ENCODE assay signal across 27 cellular contexts in the genomic region with DNA sequence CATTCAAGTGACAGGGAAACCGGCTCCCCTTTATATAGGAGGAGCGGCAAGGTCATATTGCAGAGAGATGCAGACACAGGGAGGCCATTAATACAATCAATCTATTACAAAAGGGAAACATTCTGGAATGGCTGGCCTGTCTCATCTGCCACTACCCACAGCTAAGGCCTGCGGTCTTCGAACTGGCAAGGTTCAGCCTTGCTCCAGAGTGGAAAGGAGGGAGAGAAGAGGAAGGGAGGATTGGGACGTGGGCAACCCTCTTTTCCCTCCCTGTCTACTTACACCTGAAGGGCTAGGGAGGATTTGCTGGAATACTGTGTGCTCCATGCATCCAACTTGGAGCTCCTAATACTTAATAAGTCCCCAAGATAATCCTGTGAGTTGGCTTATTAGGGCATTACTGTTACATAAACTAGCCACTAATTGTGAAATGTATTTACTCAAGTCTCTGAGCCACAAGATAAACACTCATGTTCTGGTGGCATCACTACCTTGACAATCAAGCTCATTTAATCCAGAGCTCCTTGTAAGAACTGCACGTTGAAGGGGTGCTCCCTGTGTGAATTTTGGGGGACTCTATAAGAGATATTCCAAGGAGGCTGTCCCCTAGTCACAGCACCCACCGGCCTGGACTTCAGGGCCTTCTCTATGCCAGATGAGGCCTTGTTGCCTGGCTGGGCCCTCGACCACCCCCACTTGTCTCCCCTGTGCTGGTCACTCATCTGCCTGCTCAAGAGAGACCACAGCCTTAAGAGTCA. TPM values are rescaled to one million over a fixed set of nuclear protein-coding genes. Genes with fewer than 3 reads are reported as not detected.
DNase-seq lines count a peak whose midpoint lies in the region; ATAC-seq and TF ChIP-seq lines count a peak whose summit lies in the region.
"Had no signal": no experiment of that assay in that cellular context is flagged by ENCODE, and none has a peak within 500 bp of the region (broad histone marks: within the 10 kb centered on the region; RNA-seq: fewer than 3 reads in every experiment).

No MANE protein-coding gene starts in this region.

- H3K79me2 ChIP-seq in PC-3 (ENCODE audit: low read length): no peaks in the 10 kb centered on the region

- CTCF ChIA-PET in PC-3 (lab: Charles Lee): no interaction called here

- no TSS peak for BruUV-seq in PC-3 (replicated peaks; lab: Mats Ljungman, UMichigan)

- peaks cover 25% of the 10 kb centered on the region for H3K27me3 Mint-ChIP-seq in endodermal cell (ENCODE audit: insufficient read depth)
- H3K27me3 Mint-ChIP-seq in glutamatergic neuron (ENCODE audit: unreplicated experiment): no peaks in the 10 kb centered on the region

- no peak for TF ChIP-seq POLR2A in right lobe of liver (IDR thresholded peaks at IDR 0.05)

- TF ChIP-seq CTCF in PC-3 (conservative IDR thresholded peaks at IDR 0.05; ENCODE audit: low read depth, low read length) (no peak), endodermal cell (conservative IDR thresholded peaks at IDR 0.05) (no peak), right lobe of liver (IDR thresholded peaks at IDR 0.05) (no peak), upper lobe of right lung (IDR thresholded peaks at IDR 0.05) (no peak), glutamatergic neuron (IDR thresholded peaks at IDR 0.05; ENCODE audit: partially characterized antibody, unreplicated experiment) (no peak)

- no peaks in the 10 kb centered on the region for H4K20me1 ChIP-seq in PC-3 (ENCODE audit: low read length)

- H3K27ac Mint-ChIP-seq in endodermal cell: no peak overlapping the region
- no peak overlapping the region for H3K27ac Mint-ChIP-seq in glutamatergic neuron (ENCODE audit: unreplicated experiment)
- H3K27ac Mint-ChIP-seq: CD4-positive, alpha-beta memory T cell had no signal

- no peak overlapping the region for H2AFZ ChIP-seq in PC-3 (ENCODE audit: low read length)

- ATAC-seq in PC-3 (no peak; the same call in 1 of the 2 replicates), right lobe of liver (peak; percentile 74 to 78 (median 78)), upper lobe of right lung (peak; percentile 33)
- ATAC-seq: A549, HCT116 had no signal

- no peaks in the 10 kb centered on the region for H3K9me2 ChIP-seq in PC-3 (replicated peaks; ENCODE audit: low read length)

- no peaks in the 10 kb centered on the region for H3K36me3 ChIP-seq in PC-3 (ENCODE audit: low read depth, low read length)
- H3K36me3 ChIP-seq in endodermal cell (ENCODE audit: control insufficient read depth, insufficient read depth, low read length): no peaks in the 10 kb centered on the region
- H3K36me3 ChIP-seq in right lobe of liver: no peaks in the 10 kb centered on the region
- no peaks in the 10 kb centered on the region for H3K36me3 ChIP-seq in upper lobe of right lung
- H3K36me3 ChIP-seq: Peyer's patch had no signal

- POLR2A ChIA-PET in PC-3 (lab: Charles Lee; ENCODE audit: unreplicated experiment): interaction anchor here (0.5 kb wide), 1 partner anchor 21 kb away, joined by 3 read pairs; no protein-coding TSS in a partner anchor

- H3K27me3 ChIP-seq in PC-3 (ENCODE audit: low read length) (no peaks in the 10 kb centered on the region), endodermal cell (ENCODE audit: control insufficient read depth, insufficient read depth, low read length, poor library complexity, severe bottlenecking) (peaks cover 10% of the 10 kb centered on the region), right lobe of liver (no peaks in the 10 kb centered on the region), upper lobe of right lung (peaks cover 4% of the 10 kb centered on the region)
- H3K27me3 ChIP-seq: Peyer's patch had no signal

- H3K36me3 Mint-ChIP-seq in endodermal cell (ENCODE audit: low read depth) (no peaks in the 10 kb centered on the region), glutamatergic neuron (ENCODE audit: unreplicated experiment) (peaks cover 12% of the 10 kb centered on the region)
- H3K36me3 Mint-ChIP-seq: CD4-positive, alpha-beta memory T cell had no signal

- H3F3A ChIP-seq in PC-3 (ENCODE audit: low read length, unreplicated experiment): no peaks in the 10 kb centered on the region

- no peak overlapping the region for H3K4me3 ChIP-seq in PC-3 (ENCODE audit: low read length)
- H3K4me3 ChIP-seq in endodermal cell (ENCODE audit: low read length): no peak overlapping the region
- peak overlapping the region in 1 of 3 donors; percentile 26 for H3K4me3 ChIP-seq in right lobe of liver
- no peak overlapping the region for H3K4me3 ChIP-seq in upper lobe of right lung
- H3K4me3 ChIP-seq: A549, Peyer's patch, SK-N-MC had no signal

- 88 to 97% methylated on average over 5 to 8 of the region's 8 CpGs for WGBS in endodermal cell (ENCODE audit: insufficient coverage in 1 of 2, insufficient read length in 1 of 2), 2 experiments
- 69% methylated on average over 6 of the region's 8 CpGs for WGBS in right lobe of liver (ENCODE audit: insufficient coverage, low coverage, low lambda C conversion rate, missing lambda C conversion rate)

- H3K4me2 ChIP-seq in PC-3 (ENCODE audit: low read length): no peak overlapping the region
- H3K4me2 ChIP-seq: A549 had no signal

- intact Hi-C loops in PC-3 (cut with micrococcal nuclease): no loop called here
- intact Hi-C loops in right lobe of liver (cut with DNase I): no loop called here
- intact Hi-C loops in upper lobe of right lung (cut with DNase I): no loop called here

- DNase-seq in PC-3: peak; percentile 40
- DNase-seq in endodermal cell: peak; percentile 32
- DNase-seq in right lobe of liver: no peak
- DNase-seq in upper lobe of right lung: no peak
- no peak for DNase-seq in AG08396 (ENCODE audit: low spot score)
- no peak for DNase-seq in glutamatergic neuron
- DNase-seq in NCI-H1694 treated with DMSO at 0.1 percent for 48 hours (lab: John Stamatoyannopoulos, UW): no peak
- DNase-seq: C1 segment of cervical spinal cord; CD4-positive, alpha-beta memory T cell; COR-L47; DMS79; GF-D8; GOT3; Karpas-422; NCI-H1092 treated with DMSO at 0.1 percent for 48 hours; NCI-H1436; NCI-H1930; NCI-H446; NCI-H524 treated with DMSO at 0.1 percent for 48 hours; NCI-H774; Peyer's patch; SIG-M5 had no signal

- peaks cover 38% of the 10 kb centered on the region for H3K4me1 ChIP-seq in PC-3 (ENCODE audit: insufficient read depth, low read length)
- peaks cover 6% of the 10 kb centered on the region for H3K4me1 ChIP-seq in endodermal cell (ENCODE audit: control insufficient read depth, insufficient read depth, low read length)
- H3K4me1 ChIP-seq in right lobe of liver: peaks cover 0 to 36% (median 13%) of the 10 kb centered on the region in 4 donors
- H3K4me1 ChIP-seq in upper lobe of right lung: no peaks in the 10 kb centered on the region

- H3K9me3 Mint-ChIP-seq in endodermal cell (peaks cover 7% of the 10 kb centered on the region), glutamatergic neuron (ENCODE audit: unreplicated experiment) (peaks cover 5% of the 10 kb centered on the region)

- H3K4me1 Mint-ChIP-seq in endodermal cell (peaks cover 3% of the 10 kb centered on the region), glutamatergic neuron (ENCODE audit: low read depth, unreplicated experiment) (no peaks in the 10 kb centered on the region)
- H3K4me1 Mint-ChIP-seq: CD4-positive, alpha-beta memory T cell had no signal

- no peak overlapping the region for H3K27ac ChIP-seq in PC-3 (ENCODE audit: low read length)
- no peak overlapping the region for H3K27ac ChIP-seq in endodermal cell (ENCODE audit: low read depth, low read length)
- H3K27ac ChIP-seq in right lobe of liver: peak overlapping the region; percentile 22 to 73 (median 69)
- H3K27ac ChIP-seq in upper lobe of right lung: no peak overlapping the region
- H3K27ac ChIP-seq: A549, Peyer's patch, SK-N-MC had no signal

- H3K9me3 ChIP-seq in PC-3 (ENCODE audit: low read length) (no peaks in the 10 kb centered on the region), endodermal cell (ENCODE audit: control insufficient read depth, low read length) (peaks cover 14% of the 10 kb centered on the region), right lobe of liver (no peaks in the 10 kb centered on the region), upper lobe of right lung (no peaks in the 10 kb centered on the region)

- H3K9ac ChIP-seq in PC-3 (ENCODE audit: low read length) (no peak overlapping the region), endodermal cell (ENCODE audit: extremely low read depth, low read length, poor library complexity, severe bottlenecking) (no peak overlapping the region)

- H3K4me3 Mint-ChIP-seq in endodermal cell (no peak overlapping the region), glutamatergic neuron (ENCODE audit: unreplicated experiment) (no peak overlapping the region)
- H3K4me3 Mint-ChIP-seq: CD4-positive, alpha-beta memory T cell had no signal

RNA-seq across cellular contexts. Expression of a gene that starts 19.7 kb away (rescaled TPM):
- total RNA-seq in PC-3 (2014; rRNA removed) (8.2 and 16.1 TPM in 2 replicates), endodermal cell (10 to 100 TPM; 18.7 to 20.1 TPM), right lobe of liver (10 to 100 TPM in 3 of 6 experiments, 1 to 10 TPM in 3; 7.5 to 11.7 (median 10.6) TPM), upper lobe of right lung (22.1 TPM), glutamatergic neuron (ENCODE audit: unreplicated experiment) (22.1 TPM)
- 20.8 TPM for polyA plus RNA-seq in endodermal cell (2013, experiment 1 of 2)
- 16.6 TPM for polyA plus RNA-seq in endodermal cell (2013, experiment 2 of 2)

RNA-seq across cellular contexts. Expression of a gene that starts 43.1 kb away (rescaled TPM):
- total RNA-seq in PC-3 (2014; rRNA removed) (not detected in 2 replicates), endodermal cell (not detected), right lobe of liver (under 1 TPM in 2 of 6 experiments, not detected in 4; 0.09 to 0.11 TPM), upper lobe of right lung (0.14 TPM), glutamatergic neuron (ENCODE audit: unreplicated experiment) (not detected)
- polyA plus RNA-seq in endodermal cell (2013, experiment 1 of 2): not detected
- not detected for polyA plus RNA-seq in endodermal cell (2013, experiment 2 of 2)
- total RNA-seq: HT-29, M059J, Peyer's patch had no signal
- polyA plus RNA-seq: CD4-positive, alpha-beta memory T cell had no signal

Comparison
In these comparisons a context has a peak if more than half of its experiments do, and no peak if none do; other contexts are left out.
1. DNase-seq: peak in PC-3 (single experiment) and endodermal cell (single experiment); none in right lobe of liver (0 of 3), upper lobe of right lung (single experiment), AG08396 (single experiment), glutamatergic neuron (single experiment) and NCI-H1694 treated with DMSO at 0.1 percent for 48 hours (single experiment).
2. H3K27ac ChIP-seq: peak in right lobe of liver (3 of 3); none in PC-3 (single experiment), endodermal cell (single experiment) and upper lobe of right lung (single experiment).